In genomic region chr14:105055736-105056302, GRCh38 we compare ENCODE assay signal across 31 cellular contexts. TPM values are rescaled to one million over a fixed set of nuclear protein-coding genes. Genes with fewer than 3 reads are reported as not detected.
DNase-seq lines count a peak whose midpoint lies in the region; ATAC-seq, FAIRE-seq and TF ChIP-seq lines count a peak whose summit lies in the region.
"Had no signal": no experiment of that assay in that cellular context is flagged by ENCODE, and none has a peak within 500 bp of the region (broad histone marks: within the 10 kb centered on the region; RNA-seq: fewer than 3 reads in every experiment).

No MANE protein-coding gene starts in this region.

- H3K27me3 Mint-ChIP-seq in endodermal cell (ENCODE audit: insufficient read depth): no peaks in the 10 kb centered on the region
- H3K27me3 Mint-ChIP-seq: stimulated activated naive B cell treated with anti-CD40 and anti-IgM and Interleukin-4, amounts not matched to agents 10 μg/mL and 1 μg/mL and 100 μg/mL, for 72 hours had no signal

- CTCF ChIA-PET in HEK293 (lab: Yijun Ruan, JAX): no interaction called here

- WGBS in endodermal cell (ENCODE audit: insufficient coverage in 1 of 2, insufficient read length in 1 of 2), 2 experiments: 85 to 88% methylated on average over 17 to 33 of the region's 33 CpGs
- WGBS in mesendoderm (ENCODE audit: extremely low coverage, insufficient coverage, low lambda C conversion rate): no CpG with 5 or more reads among the region's 33 CpGs
- WGBS in ovary, 3 donors: 60 to 71% (median 62%) methylated on average over 33 of the region's 33 CpGs

- no peaks in the 10 kb centered on the region for H3K4me1 ChIP-seq in HEK293 (ENCODE audit: control insufficient read depth, insufficient read depth, low read length)
- H3K4me1 ChIP-seq in endodermal cell (ENCODE audit: control insufficient read depth, insufficient read depth, low read length): peaks cover 5% of the 10 kb centered on the region
- no peaks in the 10 kb centered on the region for H3K4me1 ChIP-seq in mesendoderm (ENCODE audit: control insufficient read depth, low read depth, low read length)
- no peaks in the 10 kb centered on the region for H3K4me1 ChIP-seq in ovary (ENCODE audit: insufficient read depth)

- H3K4me3 ChIP-seq in HEK293 (ENCODE audit: low read depth, low read length): no peak overlapping the region
- H3K4me3 ChIP-seq in endodermal cell (ENCODE audit: low read length): no peak overlapping the region
- no peak overlapping the region for H3K4me3 ChIP-seq in mesendoderm (ENCODE audit: low read length)
- no peak overlapping the region for H3K4me3 ChIP-seq in ovary
- H3K4me3 ChIP-seq: esophagus muscularis mucosa, lung, pancreas, PC-9 had no signal

- TF ChIP-seq POLR2A in GM12892 (IDR thresholded peaks at IDR 0.05; ENCODE audit: low read depth, low read length) (peak; percentile 47), ovary (IDR thresholded peaks at IDR 0.05) (no peak)

- no peaks in the 10 kb centered on the region for H3K36me3 Mint-ChIP-seq in endodermal cell (ENCODE audit: low read depth)
- H3K36me3 Mint-ChIP-seq: type B pancreatic cell had no signal

- no peak for ATAC-seq in HG03196 (IDR thresholded peaks at IDR 0.05; ENCODE audit: unreplicated experiment)
- ATAC-seq: activated CD8-positive, alpha-beta T cell treated with anti-CD3 and anti-CD28 coated beads, Interleukin-2, amount 10 ng/mL, durations not matched to agents 7 days and 5 days; left cardiac atrium; pancreas; stimulated activated naive B cell treated with anti-CD40 and anti-IgM and Interleukin-4, amounts not matched to agents 10 μg/mL and 1 μg/mL and 100 μg/mL, for 72 hours had no signal

- H2BK120ac ChIP-seq in mesendoderm (ENCODE audit: low read depth, low read length): no peak overlapping the region

- peak overlapping the region; percentile 49 for H3K4me2 ChIP-seq in mesendoderm (ENCODE audit: low read length)
- H3K4me2 ChIP-seq: PC-9, SK-N-SH had no signal

- intact Hi-C loops in ovary (cut with DNase I): no loop called here

- H3K9ac ChIP-seq in endodermal cell (ENCODE audit: extremely low read depth, low read length, poor library complexity, severe bottlenecking): no peak overlapping the region
- peak overlapping the region; percentile 21 for H3K9ac ChIP-seq in mesendoderm (ENCODE audit: low read length)
- H3K9ac ChIP-seq: SK-N-SH had no signal

- H2AK5ac ChIP-seq in mesendoderm (ENCODE audit: low read length): no peak overlapping the region

- no peaks in the 10 kb centered on the region for H3K79me2 ChIP-seq in mesendoderm (ENCODE audit: control insufficient read depth, insufficient read depth, low read length)

- H3K27ac Mint-ChIP-seq in endodermal cell: no peak overlapping the region
- H3K27ac Mint-ChIP-seq: activated CD8-positive, alpha-beta T cell treated with anti-CD3 and anti-CD28 coated beads, Interleukin-2, amount 10 ng/mL, durations not matched to agents 7 days and 5 days; activated T-helper 2 cell treated with anti-CD3 and anti-CD28 coated beads, Interferon-gamma antibody, Interleukin-2, Interleukin-4, amounts not matched to agents 10 μg/mL and 5 μg/mL and 100 μg/mL, durations not matched to agents 14 hours and 24 hours and 36 hours; stimulated activated naive B cell treated with anti-CD40 and anti-IgM and Interleukin-4, amounts not matched to agents 10 μg/mL and 1 μg/mL and 100 μg/mL, for 72 hours; type B pancreatic cell had no signal

- no peaks in the 10 kb centered on the region for H3K9me3 Mint-ChIP-seq in endodermal cell
- H3K9me3 Mint-ChIP-seq: activated T-helper 2 cell treated with anti-CD3 and anti-CD28 coated beads, Interferon-gamma antibody, Interleukin-2, Interleukin-4, amounts not matched to agents 10 μg/mL and 5 μg/mL and 100 μg/mL, durations not matched to agents 14 hours and 24 hours and 36 hours; nephron; stimulated activated naive B cell treated with anti-CD40 and anti-IgM and Interleukin-4, amounts not matched to agents 10 μg/mL and 1 μg/mL and 100 μg/mL, for 72 hours; type B pancreatic cell had no signal

- TF ChIP-seq EP300 in ovary (IDR thresholded peaks at IDR 0.05): no peak

- no peaks in the 10 kb centered on the region for H3K9me3 ChIP-seq in HEK293 (ENCODE audit: control insufficient read depth, insufficient read depth, low read depth, low read length)
- no peaks in the 10 kb centered on the region for H3K9me3 ChIP-seq in endodermal cell (ENCODE audit: control insufficient read depth, low read length)
- no peaks in the 10 kb centered on the region for H3K9me3 ChIP-seq in ovary
- H3K9me3 ChIP-seq: esophagus muscularis mucosa, pancreas, SK-N-SH had no signal

- peak overlapping the region; percentile 99 for H3K23ac ChIP-seq in mesendoderm (ENCODE audit: low read length)

- H3K4ac ChIP-seq in mesendoderm (ENCODE audit: low read depth, low read length): no peak overlapping the region

- no peak overlapping the region for H3K18ac ChIP-seq in mesendoderm (ENCODE audit: low read length)

- no peak for FAIRE-seq in GM12892 (lab: Jason Lieb, UNC)
- FAIRE-seq: GM19239, pancreas had no signal

- H3K36me3 ChIP-seq in HEK293 (ENCODE audit: control insufficient read depth in 2 of 2, insufficient read depth in 1 of 2, low read length in 2 of 2): no peaks in the 10 kb centered on the region
- H3K36me3 ChIP-seq in endodermal cell (ENCODE audit: control insufficient read depth, insufficient read depth, low read length): no peaks in the 10 kb centered on the region
- H3K36me3 ChIP-seq in mesendoderm (ENCODE audit: control insufficient read depth, insufficient read depth, low read length): no peaks in the 10 kb centered on the region
- H3K36me3 ChIP-seq in ovary: no peaks in the 10 kb centered on the region
- H3K36me3 ChIP-seq: esophagus muscularis mucosa, pancreas had no signal

- H3K27ac ChIP-seq in HEK293 (ENCODE audit: extremely low read depth, low read depth, low read length) (no peak overlapping the region), endodermal cell (ENCODE audit: low read depth, low read length) (no peak overlapping the region), mesendoderm (ENCODE audit: low read depth, low read length) (no peak overlapping the region), ovary (no peak overlapping the region)
- H3K27ac ChIP-seq: esophagus muscularis mucosa, pancreas, PC-9 had no signal

- H3K4me3 Mint-ChIP-seq in endodermal cell: no peak overlapping the region
- H3K4me3 Mint-ChIP-seq: activated CD8-positive, alpha-beta T cell treated with anti-CD3 and anti-CD28 coated beads, Interleukin-2, amount 10 ng/mL, durations not matched to agents 7 days and 5 days; CD14-positive monocyte; nephron; stimulated activated naive B cell treated with anti-CD40 and anti-IgM and Interleukin-4, amounts not matched to agents 10 μg/mL and 1 μg/mL and 100 μg/mL, for 72 hours; type B pancreatic cell had no signal

- H2BK5ac ChIP-seq in mesendoderm (ENCODE audit: low read length): no peak overlapping the region

- TF ChIP-seq CTCF in HEK293 (tag by site-specific recombination; IDR thresholded peaks at IDR 0.05) (no peak), endodermal cell (conservative IDR thresholded peaks at IDR 0.05) (no peak), ovary (IDR thresholded peaks at IDR 0.05) (no peak)

- POLR2A ChIA-PET in HEK293 (lab: Yijun Ruan, JAX): no interaction called here

- peaks cover 7% of the 10 kb centered on the region for H3K4me1 Mint-ChIP-seq in endodermal cell

- H3K56ac ChIP-seq in mesendoderm (ENCODE audit: low read length): peak overlapping the region; percentile 40

- no peaks in the 10 kb centered on the region for H3K79me1 ChIP-seq in mesendoderm (ENCODE audit: low read length)

- DNase-seq in GM12892 (ENCODE audit: insufficient read length) (no peak), endodermal cell (peak; percentile 49), mesendoderm (no peak), activated gamma-delta T cell (lab: John Stamatoyannopoulos, UW) (no peak), ovary (no peak)
- DNase-seq: activated CD8-positive, alpha-beta T cell treated with anti-CD3 and anti-CD28 coated beads, Interleukin-2, amount 10 ng/mL, durations not matched to agents 7 days and 5 days; cortex of kidney; DMS79 treated with DMSO at 0.1 percent for 48 hours; foreskin fibroblast; GDM1; HCEC 1CT; left cardiac atrium; NCI-H1436; NCI-H2081 treated with DMSO at 0.1 percent for 48 hours; NCI-H2227 treated with DMSO at 0.1 percent for 48 hours; NCI-H69; pancreas; PC-9; stimulated activated naive B cell treated with anti-CD40 and anti-IgM and Interleukin-4, amounts not matched to agents 10 μg/mL and 1 μg/mL and 100 μg/mL, for 72 hours; T-helper 2 cell had no signal

- H3K27me3 ChIP-seq in endodermal cell (ENCODE audit: control insufficient read depth, insufficient read depth, low read length, poor library complexity, severe bottlenecking) (no peaks in the 10 kb centered on the region), mesendoderm (ENCODE audit: insufficient read depth, low read length, poor library complexity) (peaks cover 6% of the 10 kb centered on the region), ovary (no peaks in the 10 kb centered on the region)
- H3K27me3 ChIP-seq: pancreas had no signal

- H2BK15ac ChIP-seq in mesendoderm (replicated peaks; ENCODE audit: low read depth): no peak overlapping the region

- H4K8ac ChIP-seq in mesendoderm (ENCODE audit: low read depth, low read length): no peak overlapping the region

- no peak overlapping the region for H4K5ac ChIP-seq in mesendoderm (ENCODE audit: low read length)

TF ChIP-seq in HEK293, 187 proteins besides CTCF, POLR2A, EP300 and RAD21:
- TF ChIP-seq ZBTB8A (tag by site-specific recombination; IDR thresholded peaks at IDR 0.05) (no peak), ZFHX2 (tag by site-specific recombination; conservative IDR thresholded peaks at IDR 0.05) (peak; percentile 26; the same call in 1 of the 2 replicates), EGR2 (tag by site-specific recombination; IDR thresholded peaks at IDR 0.05; ENCODE audit: low read depth) (0 out of 2 replicates have a peak, but pooled peaks have one; percentile 4)

RNA-seq across cellular contexts. Expression of gene GPR132, which starts 9.4 kb away (rescaled TPM):
- polyA plus RNA-seq in GM12892 (2012; ENCODE audit: missing spikeins): 13.8 TPM
- total RNA-seq in endodermal cell (1 to 10 TPM in 1 of 2 donors, under 1 TPM in 1; 0.27 to 3.3 TPM), ovary (1 to 10 TPM in 1 of 7 donors, under 1 TPM in 6; 0.35 to 2.0 (median 0.79) TPM)
- polyA plus RNA-seq in endodermal cell (2013, experiment 1 of 2): 0.25 TPM
- polyA plus RNA-seq in endodermal cell (2013, experiment 2 of 2): 0.08 TPM
- not detected for polyA plus RNA-seq in mesendoderm (2013, experiment 1 of 2)
- not detected for polyA plus RNA-seq in mesendoderm (2013, experiment 2 of 2)
- under 1 TPM; 0.27 to 0.45 TPM for polyA plus RNA-seq in ovary
- total RNA-seq: LHCN-M2, PC-9 had no signal
- polyA plus RNA-seq: SK-N-SH had no signal

RNA-seq across cellular contexts. Expression of gene CDCA4, which starts 34.9 kb away (rescaled TPM):
- 35.4 TPM for polyA plus RNA-seq in GM12892 (2012; ENCODE audit: missing spikeins)
- total RNA-seq in endodermal cell: 10 to 100 TPM; 46.6 to 65.1 TPM
- 52.4 TPM for polyA plus RNA-seq in endodermal cell (2013, experiment 1 of 2)
- 53.2 TPM for polyA plus RNA-seq in endodermal cell (2013, experiment 2 of 2)
- 41.6 TPM for polyA plus RNA-seq in mesendoderm (2013, experiment 1 of 2)
- polyA plus RNA-seq in mesendoderm (2013, experiment 2 of 2): 41.5 TPM
- total RNA-seq in ovary: 1 to 10 TPM; 6.3 to 9.4 (median 7.6) TPM
- 1 to 10 TPM; 2.9 to 7.3 TPM for polyA plus RNA-seq in ovary

Comparison
In these comparisons a context has a peak if more than half of its experiments do, and no peak if none do; other contexts are left out.
1. RNA of gene CDCA4, which starts 34.9 kb away (total RNA-seq): 46.6 to 65.1 TPM in endodermal cell; 6.3 to 9.4 TPM in ovary; every median in the first group is over 4 times any median in the second.